9 cellular contexts compared by ENCODE assay signal in genomic region chr2:219388127-219388844, GRCh38. TPM values are rescaled to one million over a fixed set of nuclear protein-coding genes. Genes with fewer than 3 reads are reported as not detected.
DNase-seq lines count a peak whose midpoint lies in the region; ATAC-seq, FAIRE-seq and TF ChIP-seq lines count a peak whose summit lies in the region.
"Had no signal": no experiment of that assay in that cellular context is flagged by ENCODE, and none has a peak within 500 bp of the region (broad histone marks: within the 10 kb centered on the region; RNA-seq: fewer than 3 reads in every experiment).

No MANE protein-coding gene starts in this region.

- peaks cover 19 to 28% of the 10 kb centered on the region in 2 donors for H3K36me3 ChIP-seq in kidney (ENCODE audit: control insufficient read depth in 1 of 2, insufficient read depth in 2 of 2, low read length in 2 of 2)

- H3K36me3 Mint-ChIP-seq in central memory CD8-positive, alpha-beta T cell (ENCODE audit: insufficient read depth), result peaks cover 25% of the 10 kb centered on the region

- peak overlapping the region; percentile 95 for H3K4me3 Mint-ChIP-seq in central memory CD8-positive, alpha-beta T cell

- TF ChIP-seq CTCF in AG10803 (conservative IDR thresholded peaks at IDR 0.05; ENCODE audit: low read length) (no peak; the same call in 1 of the 2 replicates), kidney (IDR thresholded peaks at IDR 0.05; ENCODE audit: borderline replicate concordance, extremely low read depth, insufficient read depth) (peak; percentile 60)

- no peaks in the 10 kb centered on the region for H3K9me3 ChIP-seq in kidney (ENCODE audit: control insufficient read depth in 1 of 2, low read length in 2 of 2)

- H3K27ac ChIP-seq in kidney (ENCODE audit: low read depth in 2 of 2, low read length in 2 of 2), result peak overlapping the region; percentile 32 to 66

- peaks cover 19% of the 10 kb centered on the region for H3K4me1 Mint-ChIP-seq in central memory CD8-positive, alpha-beta T cell

- H3K27ac Mint-ChIP-seq in central memory CD8-positive, alpha-beta T cell (ENCODE audit: low read depth), result peak overlapping the region; percentile 95

- H3K27me3 Mint-ChIP-seq in central memory CD8-positive, alpha-beta T cell, result peaks cover 7% of the 10 kb centered on the region

- DNase-seq in AG10803 (ENCODE audit: low read depth), result peak; percentile 97
- DNase-seq in NCI-H345 treated with DMSO at 0.1 percent for 48 hours (lab: John Stamatoyannopoulos, UW; ENCODE audit: unreplicated experiment), result peak; percentile 84
- DNase-seq in activated CD4-positive, CD25-positive, alpha-beta regulatory T cell treated with anti-CD3 and anti-CD28 coated beads, Interleukin-2, amount 50 U/mL, for 16 hours (ENCODE audit: low read depth, low spot score), result peak; percentile 95
- DNase-seq in central memory CD8-positive, alpha-beta T cell (ENCODE audit: low spot score in 2 of 2), result peak; percentile 98 to 99
- DNase-seq in kidney, result peak; percentile 100
- peak; percentile 97 to 99 (median 98) for DNase-seq in stimulated activated CD4-positive, alpha-beta T cell treated with anti-CD3 and anti-CD28 coated beads, Interleukin-12 subunit alpha, Interleukin-12 subunit beta, amount 100 ng/mL, for 48 hours (ENCODE audit: low read depth in 2 of 3, low spot score in 1 of 3)

- no peak for FAIRE-seq in kidney (lab: Jason Lieb, UNC)

- peak; percentile 82 for ATAC-seq in GM19035 (IDR thresholded peaks at IDR 0.05; ENCODE audit: unreplicated experiment)
- ATAC-seq in HG03342 (IDR thresholded peaks at IDR 0.05; ENCODE audit: unreplicated experiment), result peak; percentile 81
- ATAC-seq in central memory CD8-positive, alpha-beta T cell (replicated peaks; ENCODE audit: extremely low read depth, poor library complexity, severe bottlenecking), result peak; percentile 71

- H3K9me3 Mint-ChIP-seq in central memory CD8-positive, alpha-beta T cell, result no peaks in the 10 kb centered on the region

- intact Hi-C loops in kidney (cut with DNase I), result no loop called here

- peak overlapping the region in 1 of 2 donors; percentile 50 for H3K9ac ChIP-seq in kidney (ENCODE audit: low read length in 2 of 2)

- H3K4me1 ChIP-seq in kidney (ENCODE audit: control insufficient read depth in 1 of 2, insufficient read depth in 1 of 2, low read depth in 1 of 2, low read length in 2 of 2), result peaks cover 0 to 13% of the 10 kb centered on the region in 2 donors

- H3K4me3 ChIP-seq in AG10803 (ENCODE audit: low read length) (peak overlapping the region; percentile 49), kidney (ENCODE audit: low read length in 2 of 2) (peak overlapping the region; percentile 44 to 54)

RNA-seq across cellular contexts. Expression of gene DNPEP, which starts 0.6 kb away (rescaled TPM):
- total RNA-seq in kidney, result 53.3 TPM
- 71.0 TPM for polyA plus RNA-seq in kidney (ENCODE audit: insufficient read depth, low read depth, low replicate concordance)

RNA-seq across cellular contexts. Expression of gene DES, which starts 29.9 kb away (rescaled TPM):
- 74.2 TPM for total RNA-seq in kidney
- polyA plus RNA-seq in kidney (ENCODE audit: insufficient read depth, low read depth, low replicate concordance), result 30.0 TPM
- total RNA-seq: T-helper 1 cell treated with Interleukin-12 subunit alpha and Interleukin-12 subunit beta and Interleukin-4 antibody, amounts not matched to agents 30 ng/mL and 1 ng/mL, for 36 hours had no signal

RNA-seq across cellular contexts. Expression of gene SPEG, which starts 46.4 kb away (rescaled TPM):
- total RNA-seq in kidney, result 26.6 TPM
- polyA plus RNA-seq in kidney (ENCODE audit: insufficient read depth, low read depth, low replicate concordance), result 13.1 TPM

RNA-seq across cellular contexts. Expression of gene RESP18, which starts 55.7 kb away (rescaled TPM):
- not detected for total RNA-seq in kidney
- not detected for polyA plus RNA-seq in kidney (ENCODE audit: insufficient read depth, low read depth, low replicate concordance)
- total RNA-seq: T-helper 1 cell treated with Interleukin-12 subunit alpha and Interleukin-12 subunit beta and Interleukin-4 antibody, amounts not matched to agents 30 ng/mL and 1 ng/mL, for 36 hours had no signal

Comparison
In these comparisons a context has a peak if more than half of its experiments do, and no peak if none do; other contexts are left out.
1. Peak in every context shown above with its lines: DNase-seq, ATAC-seq, H3K4me3 ChIP-seq and H3K27ac ChIP-seq.